Comparison of ENCODE assay signal across 15 cellular contexts in genomic region chr3:14788644-14789043, GRCh38. TPM values are rescaled to one million over a fixed set of nuclear protein-coding genes. Genes with fewer than 3 reads are reported as not detected.
DNase-seq lines count a peak whose midpoint lies in the region; ATAC-seq and TF ChIP-seq lines count a peak whose summit lies in the region.
"Had no signal": no experiment of that assay in that cellular context is flagged by ENCODE, and none has a peak within 500 bp of the region (broad histone marks: within the 10 kb centered on the region; RNA-seq: fewer than 3 reads in every experiment).

No MANE protein-coding gene starts in this region.

- DNase-seq in CD14-positive monocyte (ENCODE audit: low spot score) (peak; percentile 13), MM.1S (no peak), chondrocyte (ENCODE audit: low spot score) (peak; percentile 35), mesenteric fat pad (ENCODE audit: low spot score) (peak; percentile 33)
- no peak for DNase-seq in activated naive CD4-positive, alpha-beta T cell treated with Interleukin-2 at 50 U/mL for 16 hours
- no peak for DNase-seq in naive thymus-derived CD4-positive, alpha-beta T cell
- DNase-seq: AML-193; Calu3; CD4-positive, alpha-beta T cell; NCI-H1417 treated with DMSO at 0.1 percent for 48 hours; NCI-H2029; NCI-H526 treated with DMSO at 0.1 percent for 48 hours; PC-3 had no signal

- no peak for TF ChIP-seq CTCF in CD14-positive monocyte (IDR thresholded peaks at IDR 0.05)
- TF ChIP-seq CTCF in MM.1S (IDR thresholded peaks at IDR 0.05; ENCODE audit: low read length), result no peak
- TF ChIP-seq CTCF in chondrocyte (IDR thresholded peaks at IDR 0.05), result no peak

- H3K79me2 ChIP-seq in MM.1S (ENCODE audit: low read length), result no peaks in the 10 kb centered on the region

- CTCF ChIA-PET in naive thymus-derived CD4-positive, alpha-beta T cell (lab: Charles Lee), result interaction anchor here (0.8 to 1.4 kb wide), 2 partner anchors 129 to 133 kb away, joined by 3 read pairs; no protein-coding TSS in a partner anchor

- H3K36me3 ChIP-seq in MM.1S (replicated peaks; ENCODE audit: insufficient read depth, low read length), result no peaks in the 10 kb centered on the region
- H3K36me3 ChIP-seq in naive thymus-derived CD4-positive, alpha-beta T cell (ENCODE audit: control insufficient read depth in 2 of 3, insufficient read depth in 3 of 3, low read length in 3 of 3), result no peaks in the 10 kb centered on the region

- intact Hi-C loops in CD14-positive monocyte (cut with micrococcal nuclease), result no loop called here
- intact Hi-C loops in naive thymus-derived CD4-positive, alpha-beta T cell (cut with micrococcal nuclease), result loop anchor here in 1 of 2 donors (10.0 kb wide), 1 partner anchor 114 kb away; the partner anchor contains the start of gene C3orf20

- no peaks in the 10 kb centered on the region for H3K4me1 ChIP-seq in MM.1S (ENCODE audit: low read length)
- H3K4me1 ChIP-seq in naive thymus-derived CD4-positive, alpha-beta T cell (ENCODE audit: control insufficient read depth in 2 of 2, insufficient read depth in 2 of 2, low read length in 2 of 2), result no peaks in the 10 kb centered on the region

- no peak overlapping the region for H3K9ac ChIP-seq in MM.1S (ENCODE audit: low read length)

- H3K9me2 ChIP-seq in MM.1S (replicated peaks; ENCODE audit: insufficient read depth, low read length), result no peaks in the 10 kb centered on the region

- H3F3A ChIP-seq in MM.1S (ENCODE audit: insufficient read depth, low read length), result no peaks in the 10 kb centered on the region

- no peak overlapping the region for H3K4me3 Mint-ChIP-seq in CD14-positive monocyte
- no peak overlapping the region for H3K4me3 Mint-ChIP-seq in chondrocyte (ENCODE audit: unreplicated experiment)
- no peak overlapping the region for H3K4me3 Mint-ChIP-seq in naive thymus-derived CD4-positive, alpha-beta T cell
- H3K4me3 Mint-ChIP-seq: CD4-positive, alpha-beta T cell; GM23338 had no signal

- H3K4me3 ChIP-seq in MM.1S (ENCODE audit: low read length), result no peak overlapping the region
- no peak overlapping the region for H3K4me3 ChIP-seq in naive thymus-derived CD4-positive, alpha-beta T cell (ENCODE audit: low read length)
- H3K4me3 ChIP-seq: GM23338 had no signal

- ATAC-seq in HG03159 (IDR thresholded peaks at IDR 0.05; ENCODE audit: unreplicated experiment), result no peak
- ATAC-seq in naive thymus-derived CD4-positive, alpha-beta T cell, result no peak
- ATAC-seq: GM23338, PC-3 had no signal

- H3K9me3 ChIP-seq in MM.1S (replicated peaks; ENCODE audit: insufficient read depth, low read length), result no peaks in the 10 kb centered on the region
- no peaks in the 10 kb centered on the region for H3K9me3 ChIP-seq in naive thymus-derived CD4-positive, alpha-beta T cell (ENCODE audit: control insufficient read depth in 2 of 3, low read length in 3 of 3)

- H3K27me3 Mint-ChIP-seq in CD14-positive monocyte (ENCODE audit: low read depth in 3 of 3) (peaks cover 4 to 10% (median 6%) of the 10 kb centered on the region in 3 donors), chondrocyte (ENCODE audit: low read depth) (peaks cover 54% of the 10 kb centered on the region)
- H3K27me3 Mint-ChIP-seq in naive thymus-derived CD4-positive, alpha-beta T cell, result peaks cover 7 to 34% (median 34%) of the 10 kb centered on the region in 5 donors

- no peak overlapping the region for H3K27ac ChIP-seq in MM.1S (ENCODE audit: low read length)
- H3K27ac ChIP-seq in naive thymus-derived CD4-positive, alpha-beta T cell (ENCODE audit: low read depth, low read length), result no peak overlapping the region

- POLR2A ChIA-PET in naive thymus-derived CD4-positive, alpha-beta T cell (lab: Charles Lee), result no interaction called here

- H3K27me3 ChIP-seq in MM.1S (replicated peaks; ENCODE audit: insufficient read depth, low read length), result no peaks in the 10 kb centered on the region
- no peaks in the 10 kb centered on the region for H3K27me3 ChIP-seq in naive thymus-derived CD4-positive, alpha-beta T cell (ENCODE audit: control insufficient read depth in 2 of 2, insufficient read depth in 2 of 2, low read length in 2 of 2)

- H3K36me3 Mint-ChIP-seq in CD14-positive monocyte (no peaks in the 10 kb centered on the region), chondrocyte (ENCODE audit: low read depth) (no peaks in the 10 kb centered on the region)
- H3K36me3 Mint-ChIP-seq in naive thymus-derived CD4-positive, alpha-beta T cell, result no peaks in the 10 kb centered on the region

- no peak overlapping the region for H3K27ac Mint-ChIP-seq in CD14-positive monocyte
- H3K27ac Mint-ChIP-seq in chondrocyte (ENCODE audit: unreplicated experiment), result no peak overlapping the region
- H3K27ac Mint-ChIP-seq in naive thymus-derived CD4-positive, alpha-beta T cell, result no peak overlapping the region
- H3K27ac Mint-ChIP-seq: CD4-positive, alpha-beta T cell; GM23338 had no signal

- peaks cover 0 to 2% (median 0%) of the 10 kb centered on the region in 7 donors for H3K9me3 Mint-ChIP-seq in CD14-positive monocyte
- H3K9me3 Mint-ChIP-seq in chondrocyte (ENCODE audit: low read depth), result peaks cover 2% of the 10 kb centered on the region
- H3K9me3 Mint-ChIP-seq in naive thymus-derived CD4-positive, alpha-beta T cell, result no peaks in the 10 kb centered on the region
- H3K9me3 Mint-ChIP-seq: CD4-positive, alpha-beta T cell; GM23338 had no signal

- H3K4me1 Mint-ChIP-seq in CD14-positive monocyte (peaks cover 2% of the 10 kb centered on the region), chondrocyte (ENCODE audit: low read depth) (peaks cover 4% of the 10 kb centered on the region)
- H3K4me1 Mint-ChIP-seq in naive thymus-derived CD4-positive, alpha-beta T cell, result peaks cover 0 to 4% (median 0%) of the 10 kb centered on the region in 7 donors

- H3K4me2 ChIP-seq in MM.1S (ENCODE audit: low read depth, low read length), result 0 out of 2 replicates have a peak overlapping the region, but pooled peaks have one; percentile 8
- H3K4me2 ChIP-seq: GM23338 had no signal

- H4K20me1 ChIP-seq in MM.1S (ENCODE audit: insufficient read depth, low read length), result no peaks in the 10 kb centered on the region

- H2AFZ ChIP-seq in MM.1S (ENCODE audit: low read length), result no peak overlapping the region
- H2AFZ ChIP-seq: GM23338 had no signal

RNA-seq across cellular contexts. Expression of gene FGD5, which starts 30.1 kb away (rescaled TPM):
- polyA plus RNA-seq in CD14-positive monocyte, result not detected
- total RNA-seq in chondrocyte (0.22 to 0.46 TPM (median 0.28 TPM) in 3 replicates), mesenteric fat pad (38.6 TPM)
- total RNA-seq in naive thymus-derived CD4-positive, alpha-beta T cell, result under 1 TPM in 1 of 5 experiments, not detected in 4; 0.37 TPM
- polyA plus RNA-seq in naive thymus-derived CD4-positive, alpha-beta T cell, result not detected
- total RNA-seq: Calu3; CD4-positive, alpha-beta T cell; PC-3 had no signal

Comparison
In these comparisons a context has a peak if more than half of its experiments do, and no peak if none do; other contexts are left out.
1. DNase-seq: peak in CD14-positive monocyte (single experiment), chondrocyte (single experiment) and mesenteric fat pad (single experiment); none in MM.1S (single experiment), activated naive CD4-positive, alpha-beta T cell treated with Interleukin-2 at 50 U/mL for 16 hours (single experiment) and naive thymus-derived CD4-positive, alpha-beta T cell (0 of 9).
2. RNA of gene FGD5, which starts 30.1 kb away (total RNA-seq): 38.6 TPM in mesenteric fat pad (single experiment); 0.22 to 0.46 TPM in chondrocyte and 0.37 TPM in naive thymus-derived CD4-positive, alpha-beta T cell; every median in the first group is over 10 times any median in the second.